Comparison of ENCODE assay signal across 7 cellular contexts in the genomic region with DNA sequence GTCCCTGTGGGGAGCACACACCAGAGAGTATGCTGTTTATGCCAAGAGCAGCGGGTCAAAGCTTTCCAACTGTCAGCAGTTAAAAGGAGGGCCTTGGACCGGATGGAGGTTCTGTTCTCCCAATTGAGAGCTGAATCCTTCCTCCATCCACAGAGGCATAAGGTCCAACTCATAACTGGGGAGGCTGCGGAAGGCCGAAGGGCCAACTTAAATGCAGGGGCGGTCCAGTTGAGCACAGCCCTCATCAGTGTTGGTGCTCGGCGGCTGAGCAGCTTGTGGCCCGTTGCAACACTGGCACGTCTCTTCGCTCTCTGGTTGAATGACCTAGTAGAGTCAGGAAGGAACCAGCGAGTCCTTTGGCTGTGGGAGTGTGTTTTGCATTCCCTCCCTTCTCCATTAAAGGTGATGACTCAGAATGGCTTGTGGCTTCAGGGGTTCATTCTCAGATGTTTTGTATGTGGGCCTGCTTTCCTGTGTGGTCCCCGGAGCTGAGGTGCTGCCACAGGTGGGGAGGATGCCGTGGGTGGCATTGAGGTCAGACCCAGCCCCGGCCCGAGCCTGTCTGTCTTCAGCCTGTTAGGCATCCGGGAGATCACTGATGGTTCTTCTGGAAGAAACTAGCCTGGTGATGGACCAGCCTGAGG. TPM values are rescaled to one million over a fixed set of nuclear protein-coding genes. Genes with fewer than 3 reads are reported as not detected.
DNase-seq lines count a peak whose midpoint lies in the region; ATAC-seq lines count a peak whose summit lies in the region.

No MANE protein-coding gene starts in this region.

- H3K4me1 Mint-ChIP-seq in activated CD4-positive, alpha-beta memory T cell treated with anti-CD3 and anti-CD28 coated beads for 36 hours (ENCODE audit: low read depth): peaks cover 34% of the 10 kb centered on the region

- CTCF ChIA-PET in activated CD4-positive, alpha-beta memory T cell treated with anti-CD3 and anti-CD28 coated beads for 36 hours (lab: Charles Lee): interaction anchor here (1.3 to 4.8 kb wide), 2 partner anchors 50 to 217 kb away, joined by 5 to 31 read pairs; no protein-coding TSS in a partner anchor

- intact Hi-C loops in activated CD4-positive, alpha-beta memory T cell treated with anti-CD3 and anti-CD28 coated beads for 36 hours (cut with micrococcal nuclease): loop anchor here (1.0 to 2.0 kb wide), 2 partner anchors 25 to 26 kb away; no protein-coding TSS in a partner anchor

- peak; percentile 80 for DNase-seq in activated CD4-positive, alpha-beta memory T cell treated with anti-CD3 and anti-CD28 coated beads for 36 hours
- DNase-seq in glomerular visceral epithelial cell (ENCODE audit: extremely low spot score) (peak; percentile 54), LoVo (ENCODE audit: low spot score) (no peak), putamen (ENCODE audit: low spot score) (no peak), HuH-7 (ENCODE audit: low spot score) (no peak)
- DNase-seq in stimulated activated CD8-positive, alpha-beta memory T cell treated with anti-CD3 and anti-CD28 coated beads, Interleukin-7, amount 100 ng/mL, for 4 hours (ENCODE audit: low read depth in 2 of 2): peak; percentile 43 to 54

- no peak overlapping the region for H3K27ac Mint-ChIP-seq in activated CD4-positive, alpha-beta memory T cell treated with anti-CD3 and anti-CD28 coated beads for 36 hours

- no peaks in the 10 kb centered on the region for H3K36me3 Mint-ChIP-seq in activated CD4-positive, alpha-beta memory T cell treated with anti-CD3 and anti-CD28 coated beads for 36 hours

- POLR2A ChIA-PET in activated CD4-positive, alpha-beta memory T cell treated with anti-CD3 and anti-CD28 coated beads for 36 hours (lab: Charles Lee): no interaction called here

- ATAC-seq in HG03025 (IDR thresholded peaks at IDR 0.05; ENCODE audit: low FRiP score, unreplicated experiment): peak; percentile 85

- no peak overlapping the region for H3K4me3 Mint-ChIP-seq in activated CD4-positive, alpha-beta memory T cell treated with anti-CD3 and anti-CD28 coated beads for 36 hours

- H3K9me3 Mint-ChIP-seq in activated CD4-positive, alpha-beta memory T cell treated with anti-CD3 and anti-CD28 coated beads for 36 hours: no peaks in the 10 kb centered on the region

- peaks cover 3% of the 10 kb centered on the region for H3K27me3 Mint-ChIP-seq in activated CD4-positive, alpha-beta memory T cell treated with anti-CD3 and anti-CD28 coated beads for 36 hours

RNA-seq across cellular contexts. Expression of gene DMBT1, which starts 44.8 kb away (rescaled TPM):
- not detected for total RNA-seq in activated CD4-positive, alpha-beta memory T cell treated with anti-CD3 and anti-CD28 coated beads for 36 hours

RNA-seq across cellular contexts. Expression of gene HTRA1, which starts 54.4 kb away (rescaled TPM):
- not detected for total RNA-seq in activated CD4-positive, alpha-beta memory T cell treated with anti-CD3 and anti-CD28 coated beads for 36 hours

Comparison
In these comparisons a context has a peak if more than half of its experiments do, and no peak if none do; other contexts are left out.
1. DNase-seq: peak in activated CD4-positive, alpha-beta memory T cell treated with anti-CD3 and anti-CD28 coated beads for 36 hours (single experiment), glomerular visceral epithelial cell (single experiment) and stimulated activated CD8-positive, alpha-beta memory T cell treated with anti-CD3 and anti-CD28 coated beads, Interleukin-7, amount 100 ng/mL, for 4 hours (2 of 2); none in LoVo (single experiment), putamen (single experiment) and HuH-7 (single experiment).